Comparison of ENCODE assay signal across 18 cellular contexts in the genomic region with DNA sequence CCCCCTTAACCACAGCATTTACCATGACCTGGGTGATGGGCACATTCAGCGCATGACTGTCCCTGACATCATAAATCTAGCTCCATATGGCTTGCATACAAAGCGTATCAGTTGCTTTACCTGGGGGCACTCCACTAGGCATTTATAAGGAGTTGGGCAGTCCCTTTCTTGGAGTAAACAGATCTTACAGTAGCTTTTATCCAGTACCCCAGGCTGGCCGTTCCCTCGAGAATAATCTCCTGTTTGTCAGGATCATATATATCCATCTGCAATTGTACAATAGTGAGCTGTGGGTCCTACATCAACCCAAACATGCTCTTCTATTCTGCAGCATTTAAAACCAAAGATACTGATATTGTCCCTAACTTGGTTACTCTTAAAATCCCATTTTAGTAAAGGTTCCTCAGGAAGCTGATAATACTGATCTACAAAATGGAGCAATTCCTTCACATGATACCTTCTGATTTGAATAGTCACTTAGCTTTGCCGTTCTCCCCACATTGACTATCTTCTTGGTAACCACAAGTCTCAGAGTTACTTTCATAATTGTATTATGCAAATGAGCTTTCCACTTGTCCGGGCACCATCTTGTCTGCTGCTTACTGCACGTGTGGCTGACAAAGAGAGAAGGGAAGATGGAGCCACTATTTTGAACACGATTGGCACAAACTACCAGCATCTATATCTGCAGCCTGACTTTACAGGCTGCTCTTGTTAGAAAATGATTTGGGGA.
DNase-seq lines count a peak whose midpoint lies in the region; ATAC-seq and TF ChIP-seq lines count a peak whose summit lies in the region.
"Had no signal": no experiment of that assay in that cellular context is flagged by ENCODE, and none has a peak within 500 bp of the region (broad histone marks: within the 10 kb centered on the region; RNA-seq: fewer than 3 reads in every experiment).

No MANE protein-coding gene starts in this region.

- H3K27me3 Mint-ChIP-seq in chondrocyte (ENCODE audit: low read depth): peaks cover 3% of the 10 kb centered on the region

- TF ChIP-seq CTCF in chondrocyte (IDR thresholded peaks at IDR 0.05): no peak

- H3K27ac Mint-ChIP-seq in chondrocyte (ENCODE audit: unreplicated experiment): no peak overlapping the region
- H3K27ac Mint-ChIP-seq: naive B cell; stimulated activated naive B cell treated with anti-CD40 and anti-IgM and Interleukin-4, amounts not matched to agents 10 μg/mL and 1 μg/mL and 100 μg/mL, for 72 hours had no signal

- H3K4me3 Mint-ChIP-seq in chondrocyte (ENCODE audit: unreplicated experiment): no peak overlapping the region
- H3K4me3 Mint-ChIP-seq: naive B cell; stimulated activated naive B cell treated with anti-CD40 and anti-IgM and Interleukin-4, amounts not matched to agents 10 μg/mL and 1 μg/mL and 100 μg/mL, for 72 hours had no signal

- no peaks in the 10 kb centered on the region for H3K4me1 Mint-ChIP-seq in chondrocyte (ENCODE audit: low read depth)
- H3K4me1 Mint-ChIP-seq: naive B cell had no signal

- H3K9me3 Mint-ChIP-seq in chondrocyte (ENCODE audit: low read depth): no peaks in the 10 kb centered on the region

- peak; percentile 95 for ATAC-seq in GM18517 (IDR thresholded peaks at IDR 0.05; ENCODE audit: unreplicated experiment)
- ATAC-seq in GM19468 (IDR thresholded peaks at IDR 0.05; ENCODE audit: extremely low read depth, unreplicated experiment): peak; percentile 93
- ATAC-seq in HG02943 (IDR thresholded peaks at IDR 0.05; ENCODE audit: low read depth, unreplicated experiment): peak; percentile 89
- peak; percentile 90 for ATAC-seq in HG03565 (IDR thresholded peaks at IDR 0.05; ENCODE audit: unreplicated experiment)
- ATAC-seq: left lung, SK-N-SH treated with all-trans-retinoic acid at 6 μM for 48 hours had no signal

- DNase-seq in chondrocyte (ENCODE audit: low spot score) (no peak), NCI-H1092 treated with DMSO at 0.1 percent for 48 hours (lab: John Stamatoyannopoulos, UW) (no peak), NOMO-1 (lab: John Stamatoyannopoulos, UW; ENCODE audit: unreplicated experiment in 2 of 2) (no peak)
- DNase-seq in activated CD4-positive, alpha-beta T cell treated with anti-CD3 and anti-CD28 coated beads, Interleukin-2, amount 50 U/mL, for 48 hours: no peak
- DNase-seq: activated T-cell treated with anti-CD3 and anti-CD28 coated beads, Interleukin-2, amount 50 U/mL, for 1 hour; DMS 273 treated with DMSO at 0.1 percent for 48 hours; esophagus squamous epithelium; GOT3; hypothalamus; left lung; naive B cell; stimulated activated CD4-positive, alpha-beta T cell treated with anti-CD3 and anti-CD28 coated beads, Interleukin-2, amount 100 ng/mL, for 48 hours; stimulated activated naive B cell treated with anti-CD40 and anti-IgM and Interleukin-4, amounts not matched to agents 10 μg/mL and 1 μg/mL and 100 μg/mL, for 72 hours had no signal

- H3K36me3 Mint-ChIP-seq in chondrocyte (ENCODE audit: low read depth): no peaks in the 10 kb centered on the region
- H3K36me3 Mint-ChIP-seq: naive B cell; stimulated activated naive B cell treated with anti-CD40 and anti-IgM and Interleukin-4, amounts not matched to agents 10 μg/mL and 1 μg/mL and 100 μg/mL, for 72 hours had no signal
